ENCODE assay signal across 1 cellular context in genomic region chr3:76509179-76509830, GRCh38.
TF ChIP-seq lines count a peak whose summit lies in the region.

No MANE protein-coding gene starts in this region.

TF ChIP-seq in HEK293, 187 proteins besides CTCF, POLR2A, EP300 and RAD21 (continued from another document):
- TF ChIP-seq REST (tag by site-specific recombination; IDR thresholded peaks at IDR 0.05), result peak; percentile 31; the same call in 1 of the 2 replicates
